Comparison of ENCODE assay signal across 15 cellular contexts in genomic region chr5:67052034-67052433, GRCh38.
DNase-seq lines count a peak whose midpoint lies in the region; TF ChIP-seq lines count a peak whose summit lies in the region.
"Had no signal": no experiment of that assay in that cellular context is flagged by ENCODE, and none has a peak within 500 bp of the region (broad histone marks: within the 10 kb centered on the region; RNA-seq: fewer than 3 reads in every experiment).

No MANE protein-coding gene starts in this region.

- H3K27me3 ChIP-seq in adipocyte (replicated peaks; ENCODE audit: control insufficient read depth, insufficient read depth, low read length), result no peaks in the 10 kb centered on the region
- no peaks in the 10 kb centered on the region for H3K27me3 ChIP-seq in hepatocyte
- no peaks in the 10 kb centered on the region for H3K27me3 ChIP-seq in SJCRH30
- H3K27me3 ChIP-seq: BLaER1 treated with 17β-estradiol and CSF1 and Interleukin-3, amounts not matched to agents 10 nM and 100 nM had no signal

- H3K4me1 Mint-ChIP-seq in activated T-helper 2 cell treated with anti-CD3 and anti-CD28 coated beads, Interferon-gamma antibody, Interleukin-2, Interleukin-4, amounts not matched to agents 10 μg/mL and 5 μg/mL and 100 μg/mL, durations not matched to agents 14 hours and 24 hours and 36 hours (ENCODE audit: low read depth), result peaks cover 6% of the 10 kb centered on the region

- H3K9ac ChIP-seq in adipocyte (ENCODE audit: low read length), result no peak overlapping the region
- H3K9ac ChIP-seq: BLaER1 treated with 17β-estradiol and CSF1 and Interleukin-3, amounts not matched to agents 10 nM and 100 nM had no signal

- H2AFZ ChIP-seq in hepatocyte, result no peak overlapping the region
- H2AFZ ChIP-seq: GM23338 had no signal

- peaks cover 36% of the 10 kb centered on the region for H3K79me2 ChIP-seq in hepatocyte

- DNase-seq in ELR (ENCODE audit: low read depth), result peak; percentile 55
- peak; percentile 53 for DNase-seq in HCEC 1CT
- DNase-seq in adipocyte (ENCODE audit: low read depth), result peak; percentile 36
- no peak for DNase-seq in hepatocyte (ENCODE audit: low spot score)
- no peak for DNase-seq in SJCRH30
- DNase-seq in SKM-1 (lab: John Stamatoyannopoulos, UW; ENCODE audit: unreplicated experiment), result no peak
- no peak for DNase-seq in activated T-helper 2 cell treated with anti-CD3 and anti-CD28 coated beads, Interferon-gamma antibody, Interleukin-2, Interleukin-4, amounts not matched to agents 10 μg/mL and 5 μg/mL and 100 μg/mL, durations not matched to agents 14 hours and 24 hours and 36 hours (ENCODE audit: low spot score)
- DNase-seq: Calu3; CD8-positive, alpha-beta T cell; GDM1; HFFc6 had no signal

- H3K4me3 ChIP-seq in adipocyte (ENCODE audit: low read length) (no peak overlapping the region), hepatocyte (no peak overlapping the region), SJCRH30 (no peak overlapping the region)
- H3K4me3 ChIP-seq: BLaER1 treated with 17β-estradiol and CSF1 and Interleukin-3, amounts not matched to agents 10 nM and 100 nM; GM23338 had no signal

- H3K4me2 ChIP-seq in hepatocyte, result no peak overlapping the region
- H3K4me2 ChIP-seq: BLaER1 treated with 17β-estradiol and CSF1 and Interleukin-3, amounts not matched to agents 10 nM and 100 nM; GM23338 had no signal

- H3K36me3 Mint-ChIP-seq in activated T-helper 2 cell treated with anti-CD3 and anti-CD28 coated beads, Interferon-gamma antibody, Interleukin-2, Interleukin-4, amounts not matched to agents 10 μg/mL and 5 μg/mL and 100 μg/mL, durations not matched to agents 14 hours and 24 hours and 36 hours (ENCODE audit: low read depth), result no peaks in the 10 kb centered on the region
- H3K36me3 Mint-ChIP-seq: IgD-negative memory B cell had no signal

- intact Hi-C loops in activated T-helper 2 cell treated with anti-CD3 and anti-CD28 coated beads, Interferon-gamma antibody, Interleukin-2, Interleukin-4, amounts not matched to agents 10 μg/mL and 5 μg/mL and 100 μg/mL, durations not matched to agents 14 hours and 24 hours and 36 hours (cut with micrococcal nuclease), result no loop called here

- no peak overlapping the region for H3K4me3 Mint-ChIP-seq in activated T-helper 2 cell treated with anti-CD3 and anti-CD28 coated beads, Interferon-gamma antibody, Interleukin-2, Interleukin-4, amounts not matched to agents 10 μg/mL and 5 μg/mL and 100 μg/mL, durations not matched to agents 14 hours and 24 hours and 36 hours (ENCODE audit: low read depth)
- H3K4me3 Mint-ChIP-seq: B cell; CD8-positive, alpha-beta T cell; GM23338; HFFc6; IgD-negative memory B cell had no signal

- no peak for TF ChIP-seq CTCF in hepatocyte (IDR thresholded peaks at IDR 0.05; ENCODE audit: poor library complexity)

- no peaks in the 10 kb centered on the region for H3K9me3 Mint-ChIP-seq in activated T-helper 2 cell treated with anti-CD3 and anti-CD28 coated beads, Interferon-gamma antibody, Interleukin-2, Interleukin-4, amounts not matched to agents 10 μg/mL and 5 μg/mL and 100 μg/mL, durations not matched to agents 14 hours and 24 hours and 36 hours
- H3K9me3 Mint-ChIP-seq: CD8-positive, alpha-beta T cell; GM23338; HFFc6; IgD-negative memory B cell had no signal

- H3K27me3 Mint-ChIP-seq in activated T-helper 2 cell treated with anti-CD3 and anti-CD28 coated beads, Interferon-gamma antibody, Interleukin-2, Interleukin-4, amounts not matched to agents 10 μg/mL and 5 μg/mL and 100 μg/mL, durations not matched to agents 14 hours and 24 hours and 36 hours (ENCODE audit: low read depth), result no peaks in the 10 kb centered on the region
- H3K27me3 Mint-ChIP-seq: B cell, IgD-negative memory B cell had no signal

- H3K36me3 ChIP-seq in adipocyte (ENCODE audit: control insufficient read depth, insufficient read depth, low read length, severe bottlenecking) (peaks cover 20% of the 10 kb centered on the region), hepatocyte (replicated peaks; ENCODE audit: insufficient read depth, low read depth) (no peaks in the 10 kb centered on the region), SJCRH30 (no peaks in the 10 kb centered on the region)

- no peaks in the 10 kb centered on the region for H4K20me1 ChIP-seq in hepatocyte (ENCODE audit: insufficient read depth, poor library complexity, severe bottlenecking)
- H4K20me1 ChIP-seq: BLaER1 treated with 17β-estradiol and CSF1 and Interleukin-3, amounts not matched to agents 10 nM and 100 nM had no signal

- whole genome bisulfite sequencing in hepatocyte (ENCODE audit: low lambda C conversion rate, missing lambda C conversion rate), result 81% methylated on average over 1 of the region's 1 CpG

- H3K9me3 ChIP-seq in adipocyte (ENCODE audit: control insufficient read depth, low read length), result no peaks in the 10 kb centered on the region
- H3K9me3 ChIP-seq in hepatocyte (ENCODE audit: low read depth), result no peaks in the 10 kb centered on the region
- H3K9me3 ChIP-seq in SJCRH30 (replicated peaks), result no peaks in the 10 kb centered on the region
- H3K9me3 ChIP-seq: BLaER1 treated with 17β-estradiol and CSF1 and Interleukin-3, amounts not matched to agents 10 nM and 100 nM had no signal

- H3K27ac Mint-ChIP-seq in activated T-helper 2 cell treated with anti-CD3 and anti-CD28 coated beads, Interferon-gamma antibody, Interleukin-2, Interleukin-4, amounts not matched to agents 10 μg/mL and 5 μg/mL and 100 μg/mL, durations not matched to agents 14 hours and 24 hours and 36 hours, result no peak overlapping the region
- H3K27ac Mint-ChIP-seq: B cell; CD8-positive, alpha-beta T cell; GM23338; HFFc6; IgD-negative memory B cell had no signal

- peak overlapping the region; percentile 72 for H3K27ac ChIP-seq in hepatocyte
- no peak overlapping the region for H3K27ac ChIP-seq in SJCRH30
- H3K27ac ChIP-seq: BLaER1 treated with 17β-estradiol and CSF1 and Interleukin-3, amounts not matched to agents 10 nM and 100 nM had no signal

- H3K4me1 ChIP-seq in adipocyte (ENCODE audit: control insufficient read depth, insufficient read depth, low read length) (peaks cover 3% of the 10 kb centered on the region), hepatocyte (ENCODE audit: insufficient read depth) (peaks cover 15% of the 10 kb centered on the region), SJCRH30 (no peaks in the 10 kb centered on the region; the same call in 1 of the 2 replicates)
- H3K4me1 ChIP-seq: BLaER1 treated with 17β-estradiol and CSF1 and Interleukin-3, amounts not matched to agents 10 nM and 100 nM had no signal

- H3K9me2 ChIP-seq in hepatocyte (replicated peaks; ENCODE audit: insufficient read depth), result no peaks in the 10 kb centered on the region

Comparison
In these comparisons a context has a peak if more than half of its experiments do, and no peak if none do; other contexts are left out.
1. DNase-seq: peak in ELR (single experiment), HCEC 1CT (single experiment) and adipocyte (single experiment); none in hepatocyte (single experiment), SJCRH30 (0 of 2), SKM-1 (single experiment) and activated T-helper 2 cell treated with anti-CD3 and anti-CD28 coated beads, Interferon-gamma antibody, Interleukin-2, Interleukin-4, amounts not matched to agents 10 μg/mL and 5 μg/mL and 100 μg/mL, durations not matched to agents 14 hours and 24 hours and 36 hours (single experiment).